In the genomic region with DNA sequence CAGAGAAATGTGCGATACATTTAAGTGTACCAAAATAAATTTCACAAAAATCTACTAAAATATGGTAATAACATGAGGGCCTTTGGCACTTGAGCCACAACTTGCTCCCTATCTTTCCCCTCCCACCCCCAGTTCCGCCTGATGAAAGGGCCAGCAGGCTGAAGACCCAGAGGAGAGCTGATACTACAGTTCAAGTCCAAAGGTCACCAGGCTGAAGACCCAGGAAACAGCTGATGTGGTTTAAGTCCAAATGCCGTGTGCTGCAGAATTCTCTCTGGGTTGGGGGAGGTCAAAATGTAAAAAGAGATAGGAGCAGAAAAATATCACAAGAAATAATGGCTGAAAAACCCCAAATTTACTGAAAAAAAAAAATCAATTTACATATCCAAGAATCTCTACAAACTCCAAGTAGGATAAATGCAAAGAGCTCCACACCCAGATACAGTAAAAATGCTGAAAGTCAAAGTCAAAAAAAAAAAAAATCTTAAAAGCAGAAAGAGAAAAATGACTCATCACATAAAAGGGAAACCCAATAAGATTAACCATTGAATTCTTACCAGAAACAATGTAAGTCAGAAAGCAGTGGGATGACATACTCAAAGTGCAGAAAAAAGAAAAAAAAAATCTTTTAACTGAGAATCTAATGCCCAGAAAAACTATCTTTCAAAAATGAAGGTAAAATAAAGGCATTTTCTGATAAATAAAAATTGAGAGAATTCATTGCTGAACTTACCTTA, we compare ENCODE assay signal across 29 cellular contexts.
"Had no signal": no experiment of that assay in that cellular context is flagged by ENCODE, and none has a peak within 500 bp of the region (broad histone marks: within the 10 kb centered on the region; RNA-seq: fewer than 3 reads in every experiment).

No MANE protein-coding gene starts in this region.

- H3K36me3 ChIP-seq: adrenal gland, ascending aorta, breast epithelium, cardiac muscle cell, colonic mucosa, esophagus muscularis mucosa, gastrocnemius medialis, heart left ventricle had no signal

- H3K4me3 ChIP-seq: adrenal gland, ascending aorta, breast epithelium, cardiac muscle cell, colonic mucosa, esophagus muscularis mucosa, gastrocnemius medialis, heart left ventricle had no signal

- DNase-seq: activated CD4-positive, alpha-beta memory T cell treated with anti-CD3 and anti-CD28 coated beads for 36 hours; activated CD4-positive, alpha-beta T cell treated with anti-CD3 and anti-CD28 coated beads for 36 hours; activated CD4-positive, alpha-beta T cell treated with anti-CD3 and anti-CD28 coated beads, Interleukin-2, amount 10 ng/mL, durations not matched to agents 24 days and 14 days; activated CD4-positive, CD25-positive, alpha-beta regulatory T cell; activated CD4-positive, CD25-positive, alpha-beta regulatory T cell treated with anti-CD3 and anti-CD28 coated beads, Interleukin-2, amount 50 U/mL, for 72 hours; activated CD8-positive, alpha-beta memory T cell treated with anti-CD3 and anti-CD28 coated beads, Interleukin-2, amount 10 ng/mL, durations not matched to agents 7 days and 5 days; activated CD8-positive, alpha-beta memory T cell treated with anti-CD3 and anti-CD28 coated beads, Interleukin-2, amount 50 U/mL, for 4 hours; activated CD8-positive, alpha-beta T cell treated with anti-CD3 and anti-CD28 coated beads, Interleukin-2, amount 10 ng/mL, durations not matched to agents 7 days and 5 days; activated effector memory CD4-positive, alpha-beta T cell treated with anti-CD3 and anti-CD28 coated beads, Interleukin-2, amount 50 U/mL, for 16 hours; activated naive CD4-positive, alpha-beta T cell treated with anti-CD3 and anti-CD28 coated beads for 36 hours; activated naive CD8-positive, alpha-beta T cell treated with anti-CD3 and anti-CD28 coated beads for 36 hours; activated naive CD8-positive, alpha-beta T cell treated with anti-CD3 and anti-CD28 coated beads, Interleukin-2, amount 50 U/mL, for 24 hours; activated T-cell treated with anti-CD3 and anti-CD28 coated beads, Interleukin-2, amount 50 U/mL, for 1 hour; activated T-cell treated with anti-CD3 and anti-CD28 coated beads, Interleukin-2, amount 50 U/mL, for 48 hours; adrenal gland; central memory CD4-positive, alpha-beta T cell; cerebellar nuclear complex; colonic mucosa; effector CD8-positive, alpha-beta T cell; foreskin keratinocyte; gastrocnemius medialis; glutamatergic neuron; heart left ventricle; T-helper 1 cell; T-helper 17 cell had no signal

- H3K4me1 ChIP-seq: adrenal gland, ascending aorta, breast epithelium, colonic mucosa, esophagus muscularis mucosa, foreskin keratinocyte, gastrocnemius medialis, heart left ventricle had no signal

- H3K27ac ChIP-seq: adrenal gland, ascending aorta, breast epithelium, cardiac muscle cell, colonic mucosa, esophagus muscularis mucosa, foreskin keratinocyte, gastrocnemius medialis, heart left ventricle had no signal

- H3K27me3 ChIP-seq: adrenal gland, ascending aorta, colonic mucosa, gastrocnemius medialis had no signal

- H3K9me3 ChIP-seq: adrenal gland, ascending aorta, breast epithelium, colonic mucosa, esophagus muscularis mucosa, gastrocnemius medialis, heart left ventricle had no signal
